1 cellular context compared by ENCODE assay signal in genomic region chr11:69931994-69932910, GRCh38.
TF ChIP-seq lines count a peak whose summit lies in the region.

No MANE protein-coding gene starts in this region.

TF ChIP-seq in WTC11, 78 proteins besides CTCF, POLR2A, EP300 and RAD21 (continued from another document):
- TF ChIP-seq ERG (CRISPR knock-in tag; IDR thresholded peaks at IDR 0.05) (no peak), CBFB (CRISPR knock-in tag; IDR thresholded peaks at IDR 0.05; ENCODE audit: low read depth) (no peak), NR2C2 (CRISPR knock-in tag; IDR thresholded peaks at IDR 0.05) (no peak), ZNF219 (CRISPR knock-in tag; IDR thresholded peaks at IDR 0.05; ENCODE audit: borderline replicate concordance) (no peak)
- TF ChIP-seq, protein P1, sequence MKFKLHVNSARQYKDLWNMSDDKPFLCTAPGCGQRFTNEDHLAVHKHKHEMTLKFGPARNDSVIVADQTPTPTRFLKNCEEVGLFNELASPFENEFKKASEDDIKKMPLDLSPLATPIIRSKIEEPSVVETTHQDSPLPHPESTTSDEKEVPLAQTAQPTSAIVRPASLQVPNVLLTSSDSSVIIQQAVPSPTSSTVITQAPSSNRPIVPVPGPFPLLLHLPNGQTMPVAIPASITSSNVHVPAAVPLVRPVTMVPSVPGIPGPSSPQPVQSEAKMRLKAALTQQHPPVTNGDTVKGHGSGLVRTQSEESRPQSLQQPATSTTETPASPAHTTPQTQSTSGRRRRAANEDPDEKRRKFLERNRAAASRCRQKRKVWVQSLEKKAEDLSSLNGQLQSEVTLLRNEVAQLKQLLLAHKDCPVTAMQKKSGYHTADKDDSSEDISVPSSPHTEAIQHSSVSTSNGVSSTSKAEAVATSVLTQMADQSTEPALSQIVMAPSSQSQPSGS (CRISPR knock-in tag; IDR thresholded peaks at IDR 0.05; ENCODE audit: borderline replicate concordance, low read depth): no peak
